Comparison of ENCODE assay signal across 8 cellular contexts in genomic region chr17:16491703-16492612, GRCh38. TPM values are rescaled to one million over a fixed set of nuclear protein-coding genes. Genes with fewer than 3 reads are reported as not detected.
A peak's percentile ranks its signal among the peaks of the same experiment; 100 is the strongest.
DNase-seq lines count a peak whose midpoint lies in the region; ATAC-seq and TF ChIP-seq lines count a peak whose summit lies in the region.

LRRC75A (minus strand) TSS chr17:16492193; CDS start chr17:16491990, 203 bp downstream.

- H3K4me3 ChIP-seq in CD4-positive, CD25-positive, alpha-beta regulatory T cell (ENCODE audit: low read depth, low read length), result peak within 1 kb of the TSS; percentile 31
- H3K4me3 ChIP-seq in HCT116 (replicated peaks in 1 of 2; ENCODE audit: low read depth in 1 of 2, low read length in 2 of 2) (peak within 1 kb of the TSS; percentile 30 to 50), left ventricle myocardium inferior (peak within 1 kb of the TSS; percentile 71), rectal smooth muscle tissue (ENCODE audit: low read length) (peak within 1 kb of the TSS; percentile 71)

- no peaks in the 10 kb centered on the region for H3K9me2 ChIP-seq in HCT116 (ENCODE audit: insufficient read depth)

- TF ChIP-seq RAD21 in HCT116 (IDR thresholded peaks at IDR 0.05; ENCODE audit: low read depth), result no peak

- H3K27ac ChIP-seq in CD4-positive, CD25-positive, alpha-beta regulatory T cell (ENCODE audit: insufficient read depth, low read length, poor library complexity, severe bottlenecking), result no peak within 1 kb of the TSS
- H3K27ac ChIP-seq in HCT116 (ENCODE audit: low read depth, low read length), result peak within 1 kb of the TSS; percentile 35; the same call in 1 of the 2 replicates
- H3K27ac ChIP-seq in left ventricle myocardium inferior (replicated peaks), result no peak within 1 kb of the TSS
- H3K27ac ChIP-seq in rectal smooth muscle tissue (ENCODE audit: low read depth, low read length), result no peak within 1 kb of the TSS

- RAD21 ChIA-PET in HCT116 (lab: Charles Lee; ENCODE audit: low non-redundant PET in 1 of 2, low total read pairs in 2 of 2, uncharacterized antibody in 2 of 2, unreplicated experiment in 2 of 2), result no interaction called here

- H3K79me2 ChIP-seq in HCT116 (ENCODE audit: insufficient read depth, low read length), result no peaks in the 10 kb centered on the region

- DNase-seq in CD4-positive, CD25-positive, alpha-beta regulatory T cell, result peak; percentile 37 to 43 (median 42)
- DNase-seq in HCT116 (ENCODE audit: low read depth, low spot score) (no peak), SHP77 (lab: John Stamatoyannopoulos, UW) (peak; percentile 82), left ventricle myocardium inferior (peak; percentile 49), NCI-H2029 (lab: John Stamatoyannopoulos, UW) (no peak)

- peaks cover 13% of the 10 kb centered on the region for H3K4me1 ChIP-seq in CD4-positive, CD25-positive, alpha-beta regulatory T cell (ENCODE audit: control insufficient read depth, insufficient read depth, low read length, poor library complexity, severe bottlenecking)
- H3K4me1 ChIP-seq in HCT116 (ENCODE audit: control insufficient read depth in 1 of 2, insufficient read depth in 2 of 2, low read length in 2 of 2), result peaks cover 11 to 24% of the 10 kb centered on the region in 2 experiments; a peak in 3 of 4 replicates
- H3K4me1 ChIP-seq in left ventricle myocardium inferior, result peaks cover 28% of the 10 kb centered on the region
- peaks cover 8% of the 10 kb centered on the region for H3K4me1 ChIP-seq in rectal smooth muscle tissue (ENCODE audit: control insufficient read depth, insufficient read depth, low read length)

- peak within 1 kb of the TSS; percentile 78 to 86 (median 84) for H3K4me3 Mint-ChIP-seq in CD4-positive, CD25-positive, alpha-beta regulatory T cell
- peak within 1 kb of the TSS; percentile 85 for H3K4me3 Mint-ChIP-seq in activated naive CD8-positive, alpha-beta T cell

- TF ChIP-seq CTCF in HCT116 (IDR thresholded peaks at IDR 0.05 in 2 of 3, conservative IDR thresholded peaks at IDR 0.05 in 1 of 3; ENCODE audit: borderline replicate concordance in 1 of 3, insufficient read depth in 1 of 3, low read depth in 2 of 3, low read length in 2 of 3) (no peak), left ventricle myocardium inferior (IDR thresholded peaks at IDR 0.05; ENCODE audit: borderline replicate concordance) (peak; percentile 19)

- H3K9me3 ChIP-seq in CD4-positive, CD25-positive, alpha-beta regulatory T cell (ENCODE audit: control insufficient read depth in 2 of 2, low read length in 2 of 2), result no peaks in the 10 kb centered on the region
- H3K9me3 ChIP-seq in HCT116 (ENCODE audit: control insufficient read depth in 1 of 2, insufficient read depth in 1 of 2, low read depth in 1 of 2, low read length in 2 of 2), result no peaks in the 10 kb centered on the region
- H3K9me3 ChIP-seq in left ventricle myocardium inferior (replicated peaks), result no peaks in the 10 kb centered on the region

- peak within 1 kb of the TSS in 1 of 3 donors; percentile 78 for H3K27ac Mint-ChIP-seq in CD4-positive, CD25-positive, alpha-beta regulatory T cell
- H3K27ac Mint-ChIP-seq in activated naive CD8-positive, alpha-beta T cell, result no peak within 1 kb of the TSS

- ATAC-seq in CD4-positive, CD25-positive, alpha-beta regulatory T cell (ENCODE audit: low read depth in 2 of 2), result peak; percentile 72 to 78
- peak; percentile 90 for ATAC-seq in HCT116
- no peak for ATAC-seq in GM21825 (IDR thresholded peaks at IDR 0.05; ENCODE audit: unreplicated experiment)

- no peaks in the 10 kb centered on the region for H4K20me1 ChIP-seq in HCT116 (ENCODE audit: insufficient read depth)

- no peaks in the 10 kb centered on the region for H3K36me3 Mint-ChIP-seq in CD4-positive, CD25-positive, alpha-beta regulatory T cell
- H3K36me3 Mint-ChIP-seq in activated naive CD8-positive, alpha-beta T cell, result no peaks in the 10 kb centered on the region

- no peak for TF ChIP-seq POLR2A in HCT116 (IDR thresholded peaks at IDR 0.05; ENCODE audit: borderline replicate concordance, extremely low read depth, insufficient read depth, insufficient read length)

- peak within 1 kb of the TSS; percentile 33 for H3K9ac ChIP-seq in HCT116 (ENCODE audit: low read length)
- peak within 1 kb of the TSS; percentile 38 for H3K9ac ChIP-seq in rectal smooth muscle tissue (ENCODE audit: low read length)

- CTCF ChIA-PET in HCT116 (lab: Charles Lee), result interaction anchor here (0.8 kb wide), 1 partner anchor 15 kb away, joined by 3 read pairs; no protein-coding TSS in a partner anchor

- H3K4me1 Mint-ChIP-seq in CD4-positive, CD25-positive, alpha-beta regulatory T cell, result peaks cover 0 to 15% (median 9%) of the 10 kb centered on the region in 4 donors
- peaks cover 14% of the 10 kb centered on the region for H3K4me1 Mint-ChIP-seq in activated naive CD8-positive, alpha-beta T cell (ENCODE audit: low read depth)

- intact Hi-C loops in HCT116 (cut with micrococcal nuclease) (no loop called here), left ventricle myocardium inferior (cut with micrococcal nuclease) (no loop called here)

- H2AFZ ChIP-seq in HCT116 (ENCODE audit: low read depth, low read length, poor library complexity, severe bottlenecking), result no peak within 1 kb of the TSS

- peak within 1 kb of the TSS; percentile 71 for H3K4me2 ChIP-seq in HCT116 (ENCODE audit: low read length)

- BruUV-seq in HCT116 (replicated peaks; lab: Mats Ljungman, UMichigan), result no TSS peak

- no peaks in the 10 kb centered on the region for H3K27me3 ChIP-seq in CD4-positive, CD25-positive, alpha-beta regulatory T cell (ENCODE audit: control insufficient read depth, insufficient read depth, low read length)
- H3K27me3 ChIP-seq in HCT116 (ENCODE audit: insufficient read depth, low read length), result no peaks in the 10 kb centered on the region
- H3K27me3 ChIP-seq in left ventricle myocardium inferior (ENCODE audit: low read depth), result peaks cover 4% of the 10 kb centered on the region
- no peaks in the 10 kb centered on the region for H3K27me3 ChIP-seq in rectal smooth muscle tissue (ENCODE audit: control insufficient read depth, insufficient read depth, low read length)

- peaks cover 11% of the 10 kb centered on the region for H3K27me3 Mint-ChIP-seq in CD4-positive, CD25-positive, alpha-beta regulatory T cell
- no peaks in the 10 kb centered on the region for H3K27me3 Mint-ChIP-seq in activated naive CD8-positive, alpha-beta T cell

- no peaks in the 10 kb centered on the region for H3K36me3 ChIP-seq in CD4-positive, CD25-positive, alpha-beta regulatory T cell (ENCODE audit: control insufficient read depth, insufficient read depth, low read length)
- H3K36me3 ChIP-seq in HCT116 (ENCODE audit: control insufficient read depth in 1 of 2, insufficient read depth in 2 of 2, low read length in 2 of 2) (no peaks in the 10 kb centered on the region), left ventricle myocardium inferior (no peaks in the 10 kb centered on the region), rectal smooth muscle tissue (ENCODE audit: control insufficient read depth, insufficient read depth, low read length) (no peaks in the 10 kb centered on the region)

- peaks cover 0 to 5% (median 0%) of the 10 kb centered on the region in 7 donors for H3K9me3 Mint-ChIP-seq in CD4-positive, CD25-positive, alpha-beta regulatory T cell
- no peaks in the 10 kb centered on the region for H3K9me3 Mint-ChIP-seq in activated naive CD8-positive, alpha-beta T cell (ENCODE audit: low read depth)

- POLR2A ChIA-PET in HCT116 (lab: Charles Lee), result no interaction called here

TF ChIP-seq in HCT116, 20 proteins besides CTCF, POLR2A, EP300 and RAD21:
- TF ChIP-seq ZBTB33 (IDR thresholded peaks at IDR 0.05; ENCODE audit: extremely low read depth, insufficient replicate concordance, low read length), result no peak
- TF ChIP-seq POLR2AphosphoS5 (IDR thresholded peaks at IDR 0.05; ENCODE audit: low read depth, low read length), result peak; percentile 29; the same call in 1 of the 2 replicates

RNA-seq across cellular contexts. Expression of gene LRRC75A, which starts in this region (rescaled TPM):
- total RNA-seq in CD4-positive, CD25-positive, alpha-beta regulatory T cell, result 3.8 TPM
- polyA plus RNA-seq in CD4-positive, CD25-positive, alpha-beta regulatory T cell, result 1 to 10 TPM; 1.5 to 3.5 (median 1.7) TPM
- 2.3 TPM for total RNA-seq in HCT116 (2021; ENCODE audit: unreplicated experiment)
- polyA plus RNA-seq in HCT116 (2012), result 2.4 and 2.7 TPM in 2 replicates
- 0.96 TPM for total RNA-seq in left ventricle myocardium inferior

Comparison
In these comparisons a context has a peak if more than half of its experiments do, and no peak if none do; other contexts are left out.
1. Peak in DNase-seq and H3K4me3 ChIP-seq in left ventricle myocardium inferior; RNA of the gene not detected or under 1 TPM.
2. DNase-seq: peak in CD4-positive, CD25-positive, alpha-beta regulatory T cell (3 of 3) and SHP77 (2 of 2); none in HCT116 (single experiment) and NCI-H2029 (single experiment).
3. Peak in every context shown above with its lines, with median percentiles within 50 percentile points of each other: H3K4me3 ChIP-seq.